ENCODE assay signal across 1 cellular context in genomic region chr20:48807051-48807450, GRCh38.
TF ChIP-seq lines count a peak whose summit lies in the region.

No MANE protein-coding gene starts in this region.

TF ChIP-seq in K562, 482 proteins besides CTCF, POLR2A, EP300 and RAD21 (continued from another document):
- TF ChIP-seq CEBPZ (IDR thresholded peaks at IDR 0.05; ENCODE audit: borderline replicate concordance, low read depth, low read length) = no peak
- no peak for TF ChIP-seq SAFB (IDR thresholded peaks at IDR 0.05; ENCODE audit: borderline replicate concordance, low read depth, low read length)
- TF ChIP-seq XRCC5 (IDR thresholded peaks at IDR 0.05; ENCODE audit: low read depth, low read length) = no peak
- TF ChIP-seq RBM25 (IDR thresholded peaks at IDR 0.05; ENCODE audit: low read depth, low read length, severe bottlenecking) = peak; percentile 33
TF ChIP-seq in K562: peak in this region for 2.
